Comparison of ENCODE assay signal across 8 cellular contexts in genomic region chr3:97872209-97873042, GRCh38. TPM values are rescaled to one million over a fixed set of nuclear protein-coding genes. Genes with fewer than 3 reads are reported as not detected.
DNase-seq lines count a peak whose midpoint lies in the region; ATAC-seq and TF ChIP-seq lines count a peak whose summit lies in the region.

No MANE protein-coding gene starts in this region.

- DNase-seq in AG09319 (ENCODE audit: extremely low read depth, low read depth) (peak; percentile 60), RWPE1 (ENCODE audit: low spot score) (peak; percentile 79), choroid plexus epithelial cell (ENCODE audit: low read depth) (peak; percentile 94), osteocyte (ENCODE audit: extremely low spot score, unreplicated experiment) (no peak), mesothelial cell of epicardium (ENCODE audit: low spot score in 2 of 2, unreplicated experiment in 2 of 2) (no peak)

- H3K27ac ChIP-seq in RWPE1, result no peak overlapping the region

- H3K4me3 Mint-ChIP-seq in osteocyte (ENCODE audit: unreplicated experiment) (peak overlapping the region; percentile 28), mesothelial cell of epicardium (no peak overlapping the region)

- CTCF ChIA-PET in RWPE1 (lab: Yijun Ruan, JAX), result interaction anchor here (0.7 kb wide), 2 partner anchors 10 to 151 kb away, joined by 3 read pairs; no protein-coding TSS in a partner anchor

- no peaks in the 10 kb centered on the region for H3K9me3 Mint-ChIP-seq in osteocyte (ENCODE audit: unreplicated experiment)
- H3K9me3 Mint-ChIP-seq in mesothelial cell of epicardium, result peaks cover 20% of the 10 kb centered on the region

- H3K27ac Mint-ChIP-seq in osteocyte (ENCODE audit: unreplicated experiment), result peak overlapping the region; percentile 96
- no peak overlapping the region for H3K27ac Mint-ChIP-seq in mesothelial cell of epicardium

- H3K27me3 Mint-ChIP-seq in osteocyte (ENCODE audit: unreplicated experiment) (no peaks in the 10 kb centered on the region), mesothelial cell of epicardium (ENCODE audit: low read depth) (peaks cover 7% of the 10 kb centered on the region)

- POLR2A ChIA-PET in RWPE1 (lab: Yijun Ruan, JAX; ENCODE audit: low non-redundant PET), result interaction anchor here (1.0 kb wide), 1 partner anchor 51 kb away, joined by 3 read pairs; the partner anchor contains the start of gene CRYBG3

- TF ChIP-seq CTCF in AG09319 (IDR thresholded peaks at IDR 0.05; ENCODE audit: low read depth, low read length) (no peak), RWPE1 (conservative IDR thresholded peaks at IDR 0.05; ENCODE audit: low read depth) (no peak), choroid plexus epithelial cell (conservative IDR thresholded peaks at IDR 0.05; ENCODE audit: low read depth, low read length) (no peak), osteocyte (IDR thresholded peaks at IDR 0.05) (no peak), mesothelial cell of epicardium (IDR thresholded peaks at IDR 0.05; ENCODE audit: unreplicated experiment) (no peak)

- peaks cover 26% of the 10 kb centered on the region for H3K4me1 Mint-ChIP-seq in osteocyte (ENCODE audit: unreplicated experiment)
- H3K4me1 Mint-ChIP-seq in mesothelial cell of epicardium, result peaks cover 10% of the 10 kb centered on the region

- H3K4me3 ChIP-seq in choroid plexus epithelial cell (ENCODE audit: low read depth, low read length), result peak overlapping the region; percentile 17

- H3K36me3 Mint-ChIP-seq in osteocyte (ENCODE audit: unreplicated experiment) (no peaks in the 10 kb centered on the region), mesothelial cell of epicardium (no peaks in the 10 kb centered on the region)

- ATAC-seq in GM21390 (IDR thresholded peaks at IDR 0.05; ENCODE audit: unreplicated experiment), result no peak
- no peak for ATAC-seq in GM18511 (IDR thresholded peaks at IDR 0.05; ENCODE audit: unreplicated experiment)
- ATAC-seq in GM18907 (IDR thresholded peaks at IDR 0.05; ENCODE audit: unreplicated experiment), result no peak

RNA-seq across cellular contexts. Expression of gene CRYBG3, which starts 50.6 kb away (rescaled TPM):
- total RNA-seq in osteocyte (13.0 and 13.5 TPM in 2 replicates), mesothelial cell of epicardium (5.7 to 6.8 TPM (median 5.8 TPM) in 3 replicates)

Comparison
In these comparisons a context has a peak if more than half of its experiments do, and no peak if none do; other contexts are left out.
1. DNase-seq: peak in AG09319 (single experiment), RWPE1 (single experiment) and choroid plexus epithelial cell (single experiment); none in osteocyte (single experiment) and mesothelial cell of epicardium (0 of 2).